In genomic region chr14:94400454-94400853, GRCh38 we compare ENCODE assay signal across 1 cellular context.
TF ChIP-seq lines count a peak whose summit lies in the region.

No MANE protein-coding gene starts in this region.

TF ChIP-seq in HepG2, 621 proteins besides CTCF, POLR2A, EP300 and RAD21 (continued from another document and continues in another):
- TF ChIP-seq ZNF646 (CRISPR knock-in tag; IDR thresholded peaks at IDR 0.05), result no peak
- TF ChIP-seq RNF2 (conservative IDR thresholded peaks at IDR 0.05; ENCODE audit: low read depth), result no peak
- TF ChIP-seq ZNF143 (CRISPR knock-in tag; IDR thresholded peaks at IDR 0.05), result no peak
- no peak for TF ChIP-seq TRIM24 (CRISPR knock-in tag; IDR thresholded peaks at IDR 0.05)
- no peak for TF ChIP-seq ZNF17 (CRISPR knock-in tag; IDR thresholded peaks at IDR 0.05)
- TF ChIP-seq THAP7 (CRISPR knock-in tag; IDR thresholded peaks at IDR 0.05), result no peak
- TF ChIP-seq ZNF670 (CRISPR knock-in tag; IDR thresholded peaks at IDR 0.05; ENCODE audit: borderline replicate concordance), result no peak
- TF ChIP-seq ZNF10 (CRISPR knock-in tag; IDR thresholded peaks at IDR 0.05; ENCODE audit: borderline replicate concordance, low read depth), result no peak
- no peak for TF ChIP-seq ZNF564 (CRISPR knock-in tag; IDR thresholded peaks at IDR 0.05)
- no peak for TF ChIP-seq RARG (CRISPR knock-in tag; IDR thresholded peaks at IDR 0.05; ENCODE audit: low read depth)
- TF ChIP-seq TEAD3 (CRISPR knock-in tag; optimal IDR thresholded peaks at IDR 0.05; ENCODE audit: borderline replicate concordance), result peak; percentile 95
- no peak for TF ChIP-seq HBP1 (CRISPR knock-in tag; IDR thresholded peaks at IDR 0.05; ENCODE audit: low read depth)
- no peak for TF ChIP-seq ZNF446 (CRISPR knock-in tag; IDR thresholded peaks at IDR 0.05)
- TF ChIP-seq NR3C1 (CRISPR knock-in tag; IDR thresholded peaks at IDR 0.05), result no peak
- TF ChIP-seq EEA1 (CRISPR knock-in tag; IDR thresholded peaks at IDR 0.05; ENCODE audit: borderline replicate concordance), result no peak
- no peak for TF ChIP-seq TCF12 (IDR thresholded peaks at IDR 0.05)
- no peak for TF ChIP-seq TCF12 (CRISPR knock-in tag; IDR thresholded peaks at IDR 0.05)
- no peak for TF ChIP-seq MYC (CRISPR knock-in tag; IDR thresholded peaks at IDR 0.05; ENCODE audit: borderline replicate concordance)
- no peak for TF ChIP-seq ZNF780A (CRISPR knock-in tag; IDR thresholded peaks at IDR 0.05)
- TF ChIP-seq, protein P1, sequence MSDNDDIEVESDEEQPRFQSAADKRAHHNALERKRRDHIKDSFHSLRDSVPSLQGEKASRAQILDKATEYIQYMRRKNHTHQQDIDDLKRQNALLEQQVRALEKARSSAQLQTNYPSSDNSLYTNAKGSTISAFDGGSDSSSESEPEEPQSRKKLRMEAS (IDR thresholded peaks at IDR 0.05), result no peak
- TF ChIP-seq ZNF691 (CRISPR knock-in tag; IDR thresholded peaks at IDR 0.05; ENCODE audit: borderline replicate concordance, low read depth), result no peak
- no peak for TF ChIP-seq ZNF275 (CRISPR knock-in tag; IDR thresholded peaks at IDR 0.05; ENCODE audit: borderline replicate concordance)
- TF ChIP-seq IKZF1 (IDR thresholded peaks at IDR 0.05), result no peak
- TF ChIP-seq FOSL2 (CRISPR knock-in tag; IDR thresholded peaks at IDR 0.05), result peak; percentile 43; the same call in 1 of the 2 replicates
- no peak for TF ChIP-seq ZNF367 (CRISPR knock-in tag; IDR thresholded peaks at IDR 0.05; ENCODE audit: borderline replicate concordance)
- no peak for TF ChIP-seq ZNF766 (CRISPR knock-in tag; IDR thresholded peaks at IDR 0.05; ENCODE audit: borderline replicate concordance)
- no peak for TF ChIP-seq ZBTB7A (CRISPR knock-in tag; IDR thresholded peaks at IDR 0.05)
- no peak for TF ChIP-seq ZC3H4 (CRISPR knock-in tag; IDR thresholded peaks at IDR 0.05; ENCODE audit: borderline replicate concordance)
- no peak for TF ChIP-seq SRSF4 (IDR thresholded peaks at IDR 0.05; ENCODE audit: low read depth, low read length, poor library complexity, severe bottlenecking)
- TF ChIP-seq BCL6 (CRISPR knock-in tag; IDR thresholded peaks at IDR 0.05), result peak; percentile 76
- no peak for TF ChIP-seq NFE2L1 (CRISPR knock-in tag; IDR thresholded peaks at IDR 0.05; ENCODE audit: borderline replicate concordance)
- 0 out of 2 replicates have a peak, but pooled peaks have one; percentile 51 for TF ChIP-seq RCOR2 (CRISPR knock-in tag; IDR thresholded peaks at IDR 0.05)
- TF ChIP-seq ARNT2 (CRISPR knock-in tag; IDR thresholded peaks at IDR 0.05; ENCODE audit: low read depth), result no peak
- TF ChIP-seq FOXK1 (CRISPR knock-in tag; IDR thresholded peaks at IDR 0.05; ENCODE audit: borderline replicate concordance, low read depth), result no peak
- TF ChIP-seq, protein P2, sequence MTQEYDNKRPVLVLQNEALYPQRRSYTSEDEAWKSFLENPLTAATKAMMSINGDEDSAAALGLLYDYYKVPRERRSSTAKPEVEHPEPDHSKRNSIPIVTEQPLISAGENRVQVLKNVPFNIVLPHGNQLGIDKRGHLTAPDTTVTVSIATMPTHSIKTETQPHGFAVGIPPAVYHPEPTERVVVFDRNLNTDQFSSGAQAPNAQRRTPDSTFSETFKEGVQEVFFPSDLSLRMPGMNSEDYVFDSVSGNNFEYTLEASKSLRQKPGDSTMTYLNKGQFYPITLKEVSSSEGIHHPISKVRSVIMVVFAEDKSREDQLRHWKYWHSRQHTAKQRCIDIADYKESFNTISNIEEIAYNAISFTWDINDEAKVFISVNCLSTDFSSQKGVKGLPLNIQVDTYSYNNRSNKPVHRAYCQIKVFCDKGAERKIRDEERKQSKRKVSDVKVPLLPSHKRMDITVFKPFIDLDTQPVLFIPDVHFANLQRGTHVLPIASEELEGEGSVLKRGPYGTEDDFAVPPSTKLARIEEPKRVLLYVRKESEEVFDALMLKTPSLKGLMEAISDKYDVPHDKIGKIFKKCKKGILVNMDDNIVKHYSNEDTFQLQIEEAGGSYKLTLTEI (CRISPR knock-in tag; conservative IDR thresholded peaks at IDR 0.05), result no peak
- no peak for TF ChIP-seq SRSF1 (optimal IDR thresholded peaks at IDR 0.05; ENCODE audit: low read depth, low read length)
- TF ChIP-seq ZSCAN31 (CRISPR knock-in tag; IDR thresholded peaks at IDR 0.05; ENCODE audit: low read depth), result no peak
- no peak for TF ChIP-seq RERE (CRISPR knock-in tag; IDR thresholded peaks at IDR 0.05; ENCODE audit: low read depth)
- no peak for TF ChIP-seq SSRP1 (CRISPR knock-in tag; IDR thresholded peaks at IDR 0.05)
- TF ChIP-seq LBX2 (CRISPR knock-in tag; IDR thresholded peaks at IDR 0.05; ENCODE audit: borderline replicate concordance), result no peak
- no peak for TF ChIP-seq ONECUT2 (CRISPR knock-in tag; IDR thresholded peaks at IDR 0.05)
- no peak for TF ChIP-seq SMARCC2 (IDR thresholded peaks at IDR 0.05)
- no peak for TF ChIP-seq HOXD1 (CRISPR knock-in tag; IDR thresholded peaks at IDR 0.05)
- TF ChIP-seq ZNF777 (CRISPR knock-in tag; IDR thresholded peaks at IDR 0.05), result no peak
- TF ChIP-seq, protein P3, sequence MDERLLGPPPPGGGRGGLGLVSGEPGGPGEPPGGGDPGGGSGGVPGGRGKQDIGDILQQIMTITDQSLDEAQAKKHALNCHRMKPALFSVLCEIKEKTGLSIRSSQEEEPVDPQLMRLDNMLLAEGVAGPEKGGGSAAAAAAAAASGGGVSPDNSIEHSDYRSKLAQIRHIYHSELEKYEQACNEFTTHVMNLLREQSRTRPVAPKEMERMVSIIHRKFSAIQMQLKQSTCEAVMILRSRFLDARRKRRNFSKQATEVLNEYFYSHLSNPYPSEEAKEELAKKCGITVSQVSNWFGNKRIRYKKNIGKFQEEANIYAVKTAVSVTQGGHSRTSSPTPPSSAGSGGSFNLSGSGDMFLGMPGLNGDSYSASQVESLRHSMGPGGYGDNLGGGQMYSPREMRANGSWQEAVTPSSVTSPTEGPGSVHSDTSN (CRISPR knock-in tag; IDR thresholded peaks at IDR 0.05), result no peak
- no peak for TF ChIP-seq GATAD1 (CRISPR knock-in tag; IDR thresholded peaks at IDR 0.05)
